Comparison of ENCODE assay signal across 1 cellular context in the genomic region with DNA sequence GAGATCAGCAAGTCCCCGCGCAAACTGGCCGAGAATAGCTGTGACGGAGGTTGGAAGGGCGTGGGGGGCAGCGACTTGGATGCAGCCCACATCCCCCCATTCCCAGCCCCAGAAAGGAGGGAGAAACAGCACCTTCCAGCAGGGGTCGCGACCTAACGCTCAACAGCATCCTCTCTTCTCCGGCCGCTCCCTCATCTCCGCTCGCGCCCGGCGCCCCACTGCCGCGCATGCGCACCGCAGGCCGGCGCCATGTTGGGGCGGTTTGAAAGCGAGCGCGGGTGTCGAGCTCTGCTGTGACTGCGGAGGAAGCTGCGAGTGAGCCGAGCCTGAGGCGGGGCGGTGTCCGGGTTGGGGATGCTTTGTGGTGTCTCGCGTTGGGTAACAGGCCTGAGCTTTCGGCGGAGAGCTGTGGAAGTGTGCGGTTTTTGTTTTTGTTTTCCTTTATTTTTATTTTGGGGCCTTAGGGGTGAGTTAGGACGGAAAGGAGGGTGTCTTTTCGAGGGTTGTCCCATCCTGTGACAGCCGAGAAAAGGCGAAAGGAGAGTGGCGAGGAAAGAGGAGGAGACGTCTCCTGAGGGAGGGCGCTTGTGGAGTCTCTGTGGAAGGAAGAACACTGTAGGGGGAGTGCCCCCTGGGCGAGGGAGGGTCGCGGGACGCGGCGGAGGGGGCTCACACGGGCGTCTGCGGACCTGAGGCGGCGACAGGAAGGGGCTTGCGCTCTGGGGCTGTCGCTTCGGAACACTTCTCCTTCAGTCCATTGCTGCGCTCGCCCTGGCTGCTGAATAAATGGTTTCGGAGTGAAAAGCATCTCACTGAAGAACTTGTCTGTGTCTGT.
TF ChIP-seq lines count a peak whose summit lies in the region.

A gene (plus strand): TSS at position 247 of the 835 bp plus-strand sequence. CDS start 2,667 bp downstream, outside the sequence.
A gene with protein sequence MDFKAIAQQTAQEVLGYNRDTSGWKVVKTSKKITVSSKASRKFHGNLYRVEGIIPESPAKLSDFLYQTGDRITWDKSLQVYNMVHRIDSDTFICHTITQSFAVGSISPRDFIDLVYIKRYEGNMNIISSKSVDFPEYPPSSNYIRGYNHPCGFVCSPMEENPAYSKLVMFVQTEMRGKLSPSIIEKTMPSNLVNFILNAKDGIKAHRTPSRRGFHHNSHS (minus strand): TSS at position 199 of the 835 bp plus-strand sequence. CDS start 3,285 bp downstream, outside the sequence.

TF ChIP-seq in K562, 482 proteins besides CTCF, POLR2A, EP300 and RAD21 (continued from another document and continues in another):
- TF ChIP-seq, protein P1, sequence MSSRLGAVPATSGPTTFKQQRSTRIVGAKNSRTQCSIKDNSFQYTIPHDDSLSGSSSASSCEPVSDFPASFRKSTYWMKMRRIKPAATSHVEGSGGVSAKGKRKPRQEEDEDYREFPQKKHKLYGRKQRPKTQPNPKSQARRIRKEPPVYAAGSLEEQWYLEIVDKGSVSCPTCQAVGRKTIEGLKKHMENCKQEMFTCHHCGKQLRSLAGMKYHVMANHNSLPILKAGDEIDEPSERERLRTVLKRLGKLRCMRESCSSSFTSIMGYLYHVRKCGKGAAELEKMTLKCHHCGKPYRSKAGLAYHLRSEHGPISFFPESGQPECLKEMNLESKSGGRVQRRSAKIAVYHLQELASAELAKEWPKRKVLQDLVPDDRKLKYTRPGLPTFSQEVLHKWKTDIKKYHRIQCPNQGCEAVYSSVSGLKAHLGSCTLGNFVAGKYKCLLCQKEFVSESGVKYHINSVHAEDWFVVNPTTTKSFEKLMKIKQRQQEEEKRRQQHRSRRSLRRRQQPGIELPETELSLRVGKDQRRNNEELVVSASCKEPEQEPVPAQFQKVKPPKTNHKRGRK (tag; IDR thresholded peaks at IDR 0.05), result no peak
- TF ChIP-seq, protein P2, sequence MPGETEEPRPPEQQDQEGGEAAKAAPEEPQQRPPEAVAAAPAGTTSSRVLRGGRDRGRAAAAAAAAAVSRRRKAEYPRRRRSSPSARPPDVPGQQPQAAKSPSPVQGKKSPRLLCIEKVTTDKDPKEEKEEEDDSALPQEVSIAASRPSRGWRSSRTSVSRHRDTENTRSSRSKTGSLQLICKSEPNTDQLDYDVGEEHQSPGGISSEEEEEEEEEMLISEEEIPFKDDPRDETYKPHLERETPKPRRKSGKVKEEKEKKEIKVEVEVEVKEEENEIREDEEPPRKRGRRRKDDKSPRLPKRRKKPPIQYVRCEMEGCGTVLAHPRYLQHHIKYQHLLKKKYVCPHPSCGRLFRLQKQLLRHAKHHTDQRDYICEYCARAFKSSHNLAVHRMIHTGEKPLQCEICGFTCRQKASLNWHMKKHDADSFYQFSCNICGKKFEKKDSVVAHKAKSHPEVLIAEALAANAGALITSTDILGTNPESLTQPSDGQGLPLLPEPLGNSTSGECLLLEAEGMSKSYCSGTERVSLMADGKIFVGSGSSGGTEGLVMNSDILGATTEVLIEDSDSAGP (CRISPR knock-in tag; IDR thresholded peaks at IDR 0.05), result no peak
- TF ChIP-seq, protein P3, sequence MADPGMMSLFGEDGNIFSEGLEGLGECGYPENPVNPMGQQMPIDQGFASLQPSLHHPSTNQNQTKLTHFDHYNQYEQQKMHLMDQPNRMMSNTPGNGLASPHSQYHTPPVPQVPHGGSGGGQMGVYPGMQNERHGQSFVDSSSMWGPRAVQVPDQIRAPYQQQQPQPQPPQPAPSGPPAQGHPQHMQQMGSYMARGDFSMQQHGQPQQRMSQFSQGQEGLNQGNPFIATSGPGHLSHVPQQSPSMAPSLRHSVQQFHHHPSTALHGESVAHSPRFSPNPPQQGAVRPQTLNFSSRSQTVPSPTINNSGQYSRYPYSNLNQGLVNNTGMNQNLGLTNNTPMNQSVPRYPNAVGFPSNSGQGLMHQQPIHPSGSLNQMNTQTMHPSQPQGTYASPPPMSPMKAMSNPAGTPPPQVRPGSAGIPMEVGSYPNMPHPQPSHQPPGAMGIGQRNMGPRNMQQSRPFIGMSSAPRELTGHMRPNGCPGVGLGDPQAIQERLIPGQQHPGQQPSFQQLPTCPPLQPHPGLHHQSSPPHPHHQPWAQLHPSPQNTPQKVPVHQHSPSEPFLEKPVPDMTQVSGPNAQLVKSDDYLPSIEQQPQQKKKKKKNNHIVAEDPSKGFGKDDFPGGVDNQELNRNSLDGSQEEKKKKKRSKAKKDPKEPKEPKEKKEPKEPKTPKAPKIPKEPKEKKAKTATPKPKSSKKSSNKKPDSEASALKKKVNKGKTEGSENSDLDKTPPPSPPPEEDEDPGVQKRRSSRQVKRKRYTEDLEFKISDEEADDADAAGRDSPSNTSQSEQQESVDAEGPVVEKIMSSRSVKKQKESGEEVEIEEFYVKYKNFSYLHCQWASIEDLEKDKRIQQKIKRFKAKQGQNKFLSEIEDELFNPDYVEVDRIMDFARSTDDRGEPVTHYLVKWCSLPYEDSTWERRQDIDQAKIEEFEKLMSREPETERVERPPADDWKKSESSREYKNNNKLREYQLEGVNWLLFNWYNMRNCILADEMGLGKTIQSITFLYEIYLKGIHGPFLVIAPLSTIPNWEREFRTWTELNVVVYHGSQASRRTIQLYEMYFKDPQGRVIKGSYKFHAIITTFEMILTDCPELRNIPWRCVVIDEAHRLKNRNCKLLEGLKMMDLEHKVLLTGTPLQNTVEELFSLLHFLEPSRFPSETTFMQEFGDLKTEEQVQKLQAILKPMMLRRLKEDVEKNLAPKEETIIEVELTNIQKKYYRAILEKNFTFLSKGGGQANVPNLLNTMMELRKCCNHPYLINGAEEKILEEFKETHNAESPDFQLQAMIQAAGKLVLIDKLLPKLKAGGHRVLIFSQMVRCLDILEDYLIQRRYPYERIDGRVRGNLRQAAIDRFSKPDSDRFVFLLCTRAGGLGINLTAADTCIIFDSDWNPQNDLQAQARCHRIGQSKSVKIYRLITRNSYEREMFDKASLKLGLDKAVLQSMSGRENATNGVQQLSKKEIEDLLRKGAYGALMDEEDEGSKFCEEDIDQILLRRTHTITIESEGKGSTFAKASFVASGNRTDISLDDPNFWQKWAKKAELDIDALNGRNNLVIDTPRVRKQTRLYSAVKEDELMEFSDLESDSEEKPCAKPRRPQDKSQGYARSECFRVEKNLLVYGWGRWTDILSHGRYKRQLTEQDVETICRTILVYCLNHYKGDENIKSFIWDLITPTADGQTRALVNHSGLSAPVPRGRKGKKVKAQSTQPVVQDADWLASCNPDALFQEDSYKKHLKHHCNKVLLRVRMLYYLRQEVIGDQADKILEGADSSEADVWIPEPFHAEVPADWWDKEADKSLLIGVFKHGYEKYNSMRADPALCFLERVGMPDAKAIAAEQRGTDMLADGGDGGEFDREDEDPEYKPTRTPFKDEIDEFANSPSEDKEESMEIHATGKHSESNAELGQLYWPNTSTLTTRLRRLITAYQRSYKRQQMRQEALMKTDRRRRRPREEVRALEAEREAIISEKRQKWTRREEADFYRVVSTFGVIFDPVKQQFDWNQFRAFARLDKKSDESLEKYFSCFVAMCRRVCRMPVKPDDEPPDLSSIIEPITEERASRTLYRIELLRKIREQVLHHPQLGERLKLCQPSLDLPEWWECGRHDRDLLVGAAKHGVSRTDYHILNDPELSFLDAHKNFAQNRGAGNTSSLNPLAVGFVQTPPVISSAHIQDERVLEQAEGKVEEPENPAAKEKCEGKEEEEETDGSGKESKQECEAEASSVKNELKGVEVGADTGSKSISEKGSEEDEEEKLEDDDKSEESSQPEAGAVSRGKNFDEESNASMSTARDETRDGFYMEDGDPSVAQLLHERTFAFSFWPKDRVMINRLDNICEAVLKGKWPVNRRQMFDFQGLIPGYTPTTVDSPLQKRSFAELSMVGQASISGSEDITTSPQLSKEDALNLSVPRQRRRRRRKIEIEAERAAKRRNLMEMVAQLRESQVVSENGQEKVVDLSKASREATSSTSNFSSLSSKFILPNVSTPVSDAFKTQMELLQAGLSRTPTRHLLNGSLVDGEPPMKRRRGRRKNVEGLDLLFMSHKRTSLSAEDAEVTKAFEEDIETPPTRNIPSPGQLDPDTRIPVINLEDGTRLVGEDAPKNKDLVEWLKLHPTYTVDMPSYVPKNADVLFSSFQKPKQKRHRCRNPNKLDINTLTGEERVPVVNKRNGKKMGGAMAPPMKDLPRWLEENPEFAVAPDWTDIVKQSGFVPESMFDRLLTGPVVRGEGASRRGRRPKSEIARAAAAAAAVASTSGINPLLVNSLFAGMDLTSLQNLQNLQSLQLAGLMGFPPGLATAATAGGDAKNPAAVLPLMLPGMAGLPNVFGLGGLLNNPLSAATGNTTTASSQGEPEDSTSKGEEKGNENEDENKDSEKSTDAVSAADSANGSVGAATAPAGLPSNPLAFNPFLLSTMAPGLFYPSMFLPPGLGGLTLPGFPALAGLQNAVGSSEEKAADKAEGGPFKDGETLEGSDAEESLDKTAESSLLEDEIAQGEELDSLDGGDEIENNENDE (IDR thresholded peaks at IDR 0.05; ENCODE audit: low read depth, low read length), result no peak
- TF ChIP-seq, protein P4, sequence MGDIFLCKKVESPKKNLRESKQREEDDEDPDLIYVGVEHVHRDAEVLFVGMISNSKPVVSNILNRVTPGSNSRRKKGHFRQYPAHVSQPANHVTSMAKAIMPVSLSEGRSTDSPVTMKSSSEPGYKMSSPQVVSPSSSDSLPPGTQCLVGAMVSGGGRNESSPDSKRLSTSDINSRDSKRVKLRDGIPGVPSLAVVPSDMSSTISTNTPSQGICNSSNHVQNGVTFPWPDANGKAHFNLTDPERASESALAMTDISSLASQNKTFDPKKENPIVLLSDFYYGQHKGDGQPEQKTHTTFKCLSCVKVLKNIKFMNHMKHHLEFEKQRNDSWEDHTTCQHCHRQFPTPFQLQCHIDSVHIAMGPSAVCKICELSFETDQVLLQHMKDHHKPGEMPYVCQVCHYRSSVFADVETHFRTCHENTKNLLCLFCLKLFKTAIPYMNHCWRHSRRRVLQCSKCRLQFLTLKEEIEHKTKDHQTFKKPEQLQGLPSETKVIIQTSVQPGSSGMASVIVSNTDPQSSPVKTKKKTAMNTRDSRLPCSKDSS (IDR thresholded peaks at IDR 0.05; ENCODE audit: low read depth, partially characterized antibody), result no peak
- TF ChIP-seq, protein P5, sequence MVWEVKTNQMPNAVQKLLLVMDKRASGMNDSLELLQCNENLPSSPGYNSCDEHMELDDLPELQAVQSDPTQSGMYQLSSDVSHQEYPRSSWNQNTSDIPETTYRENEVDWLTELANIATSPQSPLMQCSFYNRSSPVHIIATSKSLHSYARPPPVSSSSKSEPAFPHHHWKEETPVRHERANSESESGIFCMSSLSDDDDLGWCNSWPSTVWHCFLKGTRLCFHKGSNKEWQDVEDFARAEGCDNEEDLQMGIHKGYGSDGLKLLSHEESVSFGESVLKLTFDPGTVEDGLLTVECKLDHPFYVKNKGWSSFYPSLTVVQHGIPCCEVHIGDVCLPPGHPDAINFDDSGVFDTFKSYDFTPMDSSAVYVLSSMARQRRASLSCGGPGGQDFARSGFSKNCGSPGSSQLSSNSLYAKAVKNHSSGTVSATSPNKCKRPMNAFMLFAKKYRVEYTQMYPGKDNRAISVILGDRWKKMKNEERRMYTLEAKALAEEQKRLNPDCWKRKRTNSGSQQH (CRISPR knock-in tag; IDR thresholded peaks at IDR 0.05), result no peak
- TF ChIP-seq BRF1 (IDR thresholded peaks at IDR 0.05; ENCODE audit: borderline replicate concordance, extremely low read depth, insufficient read length) (no peak), DNMT1 (IDR thresholded peaks at IDR 0.05) (no peak), FUS (optimal IDR thresholded peaks at IDR 0.05; ENCODE audit: low read depth, low read length) (no peak), U2AF1 (optimal IDR thresholded peaks at IDR 0.05; ENCODE audit: low read depth, low read length) (no peak), GTF2F1 (IDR thresholded peaks at IDR 0.05; ENCODE audit: low read depth, low read length) (no peak), ZNF324 (CRISPR knock-in tag; IDR thresholded peaks at IDR 0.05) (no peak), KAT7 (CRISPR knock-in tag; IDR thresholded peaks at IDR 0.05; ENCODE audit: borderline replicate concordance) (no peak), POLR2G (IDR thresholded peaks at IDR 0.05; ENCODE audit: low read depth, low read length) (peak; percentile 95), BDP1 (IDR thresholded peaks at IDR 0.05; ENCODE audit: insufficient read depth, insufficient read length) (no peak), MED1 (CRISPR knock-in tag; IDR thresholded peaks at IDR 0.05; ENCODE audit: borderline replicate concordance) (no peak), NCOR1 (IDR thresholded peaks at IDR 0.05) (no peak), BHLHE40 (IDR thresholded peaks at IDR 0.05; ENCODE audit: low read length) (no peak)
- TF ChIP-seq, protein P6, sequence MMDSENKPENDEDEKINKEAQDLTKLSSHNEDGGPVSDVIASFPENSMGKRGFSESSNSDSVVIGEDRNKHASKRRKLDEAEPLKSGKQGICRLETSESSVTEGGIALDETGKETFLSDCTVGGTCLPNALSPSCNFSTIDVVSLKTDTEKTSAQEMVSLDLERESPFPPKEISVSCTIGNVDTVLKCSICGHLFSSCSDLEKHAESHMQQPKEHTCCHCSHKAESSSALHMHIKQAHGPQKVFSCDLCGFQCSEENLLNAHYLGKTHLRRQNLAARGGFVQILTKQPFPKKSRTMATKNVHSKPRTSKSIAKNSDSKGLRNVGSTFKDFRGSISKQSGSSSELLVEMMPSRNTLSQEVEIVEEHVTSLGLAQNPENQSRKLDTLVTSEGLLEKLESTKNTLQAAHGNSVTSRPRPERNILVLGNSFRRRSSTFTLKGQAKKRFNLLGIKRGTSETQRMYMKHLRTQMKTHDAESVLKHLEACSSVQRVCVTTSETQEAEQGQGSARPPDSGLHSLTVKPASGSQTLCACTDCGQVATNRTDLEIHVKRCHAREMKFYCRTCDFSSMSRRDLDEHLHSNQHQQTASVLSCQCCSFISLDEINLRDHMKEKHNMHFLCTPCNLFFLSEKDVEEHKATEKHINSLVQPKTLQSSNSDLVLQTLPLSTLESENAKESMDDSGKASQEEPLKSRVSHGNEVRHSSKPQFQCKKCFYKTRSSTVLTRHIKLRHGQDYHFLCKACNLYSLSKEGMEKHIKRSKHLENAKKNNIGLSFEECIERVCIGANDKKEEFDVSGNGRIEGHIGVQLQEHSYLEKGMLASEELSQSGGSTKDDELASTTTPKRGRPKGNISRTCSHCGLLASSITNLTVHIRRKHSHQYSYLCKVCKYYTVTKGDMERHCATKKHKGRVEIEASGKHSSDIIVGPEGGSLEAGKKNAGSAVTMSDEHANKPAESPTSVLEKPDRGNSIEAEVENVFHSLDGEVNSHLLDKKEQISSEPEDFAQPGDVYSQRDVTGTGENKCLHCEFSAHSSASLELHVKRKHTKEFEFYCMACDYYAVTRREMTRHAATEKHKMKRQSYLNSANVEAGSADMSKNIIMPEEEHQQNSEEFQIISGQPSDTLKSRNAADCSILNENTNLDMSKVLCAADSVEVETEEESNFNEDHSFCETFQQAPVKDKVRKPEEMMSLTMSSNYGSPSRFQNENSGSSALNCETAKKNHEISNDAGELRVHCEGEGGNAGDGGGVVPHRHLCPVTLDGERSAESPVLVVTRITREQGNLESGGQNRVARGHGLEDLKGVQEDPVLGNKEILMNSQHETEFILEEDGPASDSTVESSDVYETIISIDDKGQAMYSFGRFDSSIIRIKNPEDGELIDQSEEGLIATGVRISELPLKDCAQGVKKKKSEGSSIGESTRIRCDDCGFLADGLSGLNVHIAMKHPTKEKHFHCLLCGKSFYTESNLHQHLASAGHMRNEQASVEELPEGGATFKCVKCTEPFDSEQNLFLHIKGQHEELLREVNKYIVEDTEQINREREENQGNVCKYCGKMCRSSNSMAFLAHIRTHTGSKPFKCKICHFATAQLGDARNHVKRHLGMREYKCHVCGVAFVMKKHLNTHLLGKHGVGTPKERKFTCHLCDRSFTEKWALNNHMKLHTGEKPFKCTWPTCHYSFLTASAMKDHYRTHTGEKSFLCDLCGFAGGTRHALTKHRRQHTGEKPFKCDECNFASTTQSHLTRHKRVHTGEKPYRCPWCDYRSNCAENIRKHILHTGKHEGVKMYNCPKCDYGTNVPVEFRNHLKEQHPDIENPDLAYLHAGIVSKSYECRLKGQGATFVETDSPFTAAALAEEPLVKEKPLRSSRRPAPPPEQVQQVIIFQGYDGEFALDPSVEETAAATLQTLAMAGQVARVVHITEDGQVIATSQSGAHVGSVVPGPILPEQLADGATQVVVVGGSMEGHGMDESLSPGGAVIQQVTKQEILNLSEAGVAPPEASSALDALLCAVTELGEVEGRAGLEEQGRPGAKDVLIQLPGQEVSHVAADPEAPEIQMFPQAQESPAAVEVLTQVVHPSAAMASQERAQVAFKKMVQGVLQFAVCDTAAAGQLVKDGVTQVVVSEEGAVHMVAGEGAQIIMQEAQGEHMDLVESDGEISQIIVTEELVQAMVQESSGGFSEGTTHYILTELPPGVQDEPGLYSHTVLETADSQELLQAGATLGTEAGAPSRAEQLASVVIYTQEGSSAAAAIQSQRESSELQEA (IDR thresholded peaks at IDR 0.05; ENCODE audit: low read depth), result no peak
